In the genomic region with DNA sequence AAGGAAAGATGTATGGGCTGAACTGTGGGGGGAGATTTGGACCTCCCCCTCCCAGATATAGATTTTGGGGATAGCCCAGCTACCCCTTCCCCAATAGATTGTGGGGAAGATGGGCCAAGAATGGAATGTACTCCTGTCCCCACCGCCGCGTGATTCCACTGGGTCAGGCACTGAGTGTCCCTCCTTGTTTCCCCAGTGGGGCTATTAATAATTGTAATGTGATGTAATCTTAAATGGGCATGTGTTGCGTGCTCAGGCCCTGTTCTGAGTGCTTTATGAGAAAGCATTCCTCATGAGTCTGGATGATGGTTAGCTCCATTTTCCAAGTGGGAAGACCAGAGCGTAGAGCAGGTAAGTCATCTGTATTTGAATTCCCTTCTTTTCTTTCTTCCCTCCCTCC, we compare ENCODE assay signal across 6 cellular contexts. TPM values are rescaled to one million over a fixed set of nuclear protein-coding genes. Genes with fewer than 3 reads are reported as not detected.
DNase-seq lines count a peak whose midpoint lies in the region; ATAC-seq and TF ChIP-seq lines count a peak whose summit lies in the region.

No MANE protein-coding gene starts in this region.

- TF ChIP-seq CTCF in 22Rv1 (IDR thresholded peaks at IDR 0.05) (no peak), Peyer's patch (IDR thresholded peaks at IDR 0.05) (no peak)

- no peaks in the 10 kb centered on the region for H3K27me3 ChIP-seq in Peyer's patch

- no peaks in the 10 kb centered on the region for H3K9me3 ChIP-seq in Peyer's patch

- peak overlapping the region; percentile 74 for H3K27ac ChIP-seq in 22Rv1
- H3K27ac ChIP-seq in Peyer's patch = peak overlapping the region in 1 of 4 donors; percentile 87

- H3K36me3 ChIP-seq in Peyer's patch = peaks cover 0 to 41% (median 0%) of the 10 kb centered on the region in 3 donors

- TF ChIP-seq POLR2A in Peyer's patch (IDR thresholded peaks at IDR 0.05) = no peak

- ATAC-seq in HG03457 (IDR thresholded peaks at IDR 0.05; ENCODE audit: unreplicated experiment) (no peak), GM19452 (IDR thresholded peaks at IDR 0.05; ENCODE audit: unreplicated experiment) (no peak)

- H3K4me1 ChIP-seq in Peyer's patch = peaks cover 4 to 19% (median 15%) of the 10 kb centered on the region in 4 donors

- DNase-seq in Peyer's patch (no peak), hepatic stellate cell (ENCODE audit: low spot score) (peak; percentile 62), MV-4-11 (lab: John Stamatoyannopoulos, UW) (no peak)

- H3K4me3 ChIP-seq in Peyer's patch = peak overlapping the region; percentile 67 to 79 (median 76)

RNA-seq across cellular contexts. Expression of gene PSMD8, which starts 1.4 kb away (rescaled TPM):
- total RNA-seq in Peyer's patch = 100 to 1,000 TPM; 118 to 211 (median 164) TPM

RNA-seq across cellular contexts. Expression of gene GGN, which starts 12.1 kb away (rescaled TPM):
- 10 to 100 TPM in 1 of 4 donors, 1 to 10 TPM in 3; 2.5 to 10.1 (median 6.2) TPM for total RNA-seq in Peyer's patch

RNA-seq across cellular contexts. Expression of gene SPRED3, which starts 12.7 kb away (rescaled TPM):
- total RNA-seq in Peyer's patch = 1 to 10 TPM in 2 of 4 donors, under 1 TPM in 1, not detected in 1; 0.88 to 5.9 (median 2.4) TPM

RNA-seq across cellular contexts. Expression of gene FAM98C, which starts 27.1 kb away (rescaled TPM):
- total RNA-seq in Peyer's patch = 10 to 100 TPM; 28.9 to 76.8 (median 48.1) TPM

RNA-seq across cellular contexts. Expression of gene CATSPERG, which starts 40.1 kb away (rescaled TPM):
- 10 to 100 TPM in 3 of 4 donors, 1 to 10 TPM in 1; 5.0 to 51.0 (median 22.8) TPM for total RNA-seq in Peyer's patch
